ENCODE assay signal across 1 cellular context in the genomic region with DNA sequence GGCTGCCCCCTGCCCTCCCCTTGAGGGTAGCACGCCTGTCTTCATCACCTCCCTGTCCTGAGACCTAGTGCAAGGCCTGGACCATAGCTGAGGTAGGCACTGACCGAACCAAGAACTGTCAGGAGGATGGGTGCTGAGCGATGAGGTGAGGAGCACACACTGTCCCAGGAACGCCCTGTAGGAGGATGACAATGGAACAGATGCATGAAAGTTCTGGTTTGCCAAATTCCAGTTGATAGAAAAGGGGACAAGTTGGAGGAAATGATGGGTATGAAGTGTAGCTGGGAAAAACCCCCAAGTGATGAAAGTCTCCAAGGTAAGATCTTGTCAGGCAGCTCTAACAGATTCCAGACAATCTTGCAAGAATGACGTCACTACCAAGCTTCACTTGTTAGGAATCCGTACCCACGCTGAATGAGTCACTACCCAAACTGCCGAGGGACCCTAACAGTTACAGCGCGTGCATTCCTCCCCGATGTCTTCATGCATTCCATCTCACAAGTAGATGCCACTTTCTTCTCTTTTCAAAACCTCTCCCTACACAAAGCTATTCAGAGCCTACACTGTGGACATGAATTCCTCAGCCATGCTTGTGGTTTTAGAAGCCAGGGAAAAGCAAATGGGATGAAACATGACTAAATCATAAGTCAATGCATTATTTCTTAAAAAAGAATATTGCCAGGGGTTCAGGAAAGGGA.
TF ChIP-seq lines count a peak whose summit lies in the region.

No MANE protein-coding gene starts in this region.

TF ChIP-seq in SK-N-SH treated with all-trans-retinoic acid at 6 μM for 48 hours, 23 proteins besides CTCF, POLR2A, EP300 and RAD21 (continued from another document):
- TF ChIP-seq, protein P1, sequence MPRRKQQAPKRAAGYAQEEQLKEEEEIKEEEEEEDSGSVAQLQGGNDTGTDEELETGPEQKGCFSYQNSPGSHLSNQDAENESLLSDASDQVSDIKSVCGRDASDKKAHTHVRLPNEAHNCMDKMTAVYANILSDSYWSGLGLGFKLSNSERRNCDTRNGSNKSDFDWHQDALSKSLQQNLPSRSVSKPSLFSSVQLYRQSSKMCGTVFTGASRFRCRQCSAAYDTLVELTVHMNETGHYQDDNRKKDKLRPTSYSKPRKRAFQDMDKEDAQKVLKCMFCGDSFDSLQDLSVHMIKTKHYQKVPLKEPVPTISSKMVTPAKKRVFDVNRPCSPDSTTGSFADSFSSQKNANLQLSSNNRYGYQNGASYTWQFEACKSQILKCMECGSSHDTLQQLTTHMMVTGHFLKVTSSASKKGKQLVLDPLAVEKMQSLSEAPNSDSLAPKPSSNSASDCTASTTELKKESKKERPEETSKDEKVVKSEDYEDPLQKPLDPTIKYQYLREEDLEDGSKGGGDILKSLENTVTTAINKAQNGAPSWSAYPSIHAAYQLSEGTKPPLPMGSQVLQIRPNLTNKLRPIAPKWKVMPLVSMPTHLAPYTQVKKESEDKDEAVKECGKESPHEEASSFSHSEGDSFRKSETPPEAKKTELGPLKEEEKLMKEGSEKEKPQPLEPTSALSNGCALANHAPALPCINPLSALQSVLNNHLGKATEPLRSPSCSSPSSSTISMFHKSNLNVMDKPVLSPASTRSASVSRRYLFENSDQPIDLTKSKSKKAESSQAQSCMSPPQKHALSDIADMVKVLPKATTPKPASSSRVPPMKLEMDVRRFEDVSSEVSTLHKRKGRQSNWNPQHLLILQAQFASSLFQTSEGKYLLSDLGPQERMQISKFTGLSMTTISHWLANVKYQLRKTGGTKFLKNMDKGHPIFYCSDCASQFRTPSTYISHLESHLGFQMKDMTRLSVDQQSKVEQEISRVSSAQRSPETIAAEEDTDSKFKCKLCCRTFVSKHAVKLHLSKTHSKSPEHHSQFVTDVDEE (CRISPR knock-in tag; IDR thresholded peaks at IDR 0.05) = peak; percentile 59; the same call in 1 of the 2 replicates
- TF ChIP-seq TOX (CRISPR knock-in tag; IDR thresholded peaks at IDR 0.05; ENCODE audit: borderline replicate concordance) (peak; percentile 80; the same call in 1 of the 2 replicates), GLIS3 (CRISPR knock-in tag; IDR thresholded peaks at IDR 0.05) (no peak), ESRRG (CRISPR knock-in tag; IDR thresholded peaks at IDR 0.05) (peak; percentile 6; the same call in 1 of the 2 replicates), POU6F1 (CRISPR knock-in tag; IDR thresholded peaks at IDR 0.05; ENCODE audit: borderline replicate concordance, low read depth) (peak; percentile 93)
- TF ChIP-seq, protein P2, sequence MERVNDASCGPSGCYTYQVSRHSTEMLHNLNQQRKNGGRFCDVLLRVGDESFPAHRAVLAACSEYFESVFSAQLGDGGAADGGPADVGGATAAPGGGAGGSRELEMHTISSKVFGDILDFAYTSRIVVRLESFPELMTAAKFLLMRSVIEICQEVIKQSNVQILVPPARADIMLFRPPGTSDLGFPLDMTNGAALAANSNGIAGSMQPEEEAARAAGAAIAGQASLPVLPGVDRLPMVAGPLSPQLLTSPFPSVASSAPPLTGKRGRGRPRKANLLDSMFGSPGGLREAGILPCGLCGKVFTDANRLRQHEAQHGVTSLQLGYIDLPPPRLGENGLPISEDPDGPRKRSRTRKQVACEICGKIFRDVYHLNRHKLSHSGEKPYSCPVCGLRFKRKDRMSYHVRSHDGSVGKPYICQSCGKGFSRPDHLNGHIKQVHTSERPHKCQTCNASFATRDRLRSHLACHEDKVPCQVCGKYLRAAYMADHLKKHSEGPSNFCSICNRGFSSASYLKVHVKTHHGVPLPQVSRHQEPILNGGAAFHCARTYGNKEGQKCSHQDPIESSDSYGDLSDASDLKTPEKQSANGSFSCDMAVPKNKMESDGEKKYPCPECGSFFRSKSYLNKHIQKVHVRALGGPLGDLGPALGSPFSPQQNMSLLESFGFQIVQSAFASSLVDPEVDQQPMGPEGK (CRISPR knock-in tag; IDR thresholded peaks at IDR 0.05; ENCODE audit: borderline replicate concordance) = peak; percentile 95
